ENCODE assay signal across 23 cellular contexts in genomic region chr20:5096463-5096862, GRCh38.
"Had no signal": no experiment of that assay in that cellular context is flagged by ENCODE, and none has a peak within 500 bp of the region (broad histone marks: within the 10 kb centered on the region; RNA-seq: fewer than 3 reads in every experiment).

No MANE protein-coding gene starts in this region.

- H3K27ac ChIP-seq: esophagus squamous epithelium, hepatocyte, left lung, ovary, psoas muscle, right lobe of liver, tibial artery had no signal

- H3K4me3 Mint-ChIP-seq: activated CD4-positive, alpha-beta memory T cell treated with anti-CD3 and anti-CD28 coated beads, Interleukin-2, amount 10 ng/mL, durations not matched to agents 7 days and 5 days; activated CD8-positive, alpha-beta memory T cell treated with anti-CD3 and anti-CD28 coated beads, Interleukin-2, amount 10 ng/mL, durations not matched to agents 7 days and 5 days; activated naive CD4-positive, alpha-beta T cell treated with anti-CD3 and anti-CD28 coated beads for 36 hours; naive B cell; T-cell had no signal

- ATAC-seq: activated CD8-positive, alpha-beta memory T cell treated with anti-CD3 and anti-CD28 coated beads, Interleukin-2, amount 10 ng/mL, durations not matched to agents 7 days and 5 days; left lung; mucosa of descending colon; SK-N-SH treated with all-trans-retinoic acid at 6 μM for 48 hours; T-cell had no signal

- DNase-seq: activated CD4-positive, alpha-beta memory T cell treated with anti-CD3 and anti-CD28 coated beads, Interleukin-2, amount 10 ng/mL, durations not matched to agents 7 days and 5 days; activated CD4-positive, alpha-beta T cell treated with anti-CD3 and anti-CD28 coated beads for 48 hours; activated CD4-positive, CD25-positive, alpha-beta regulatory T cell; activated CD8-positive, alpha-beta memory T cell treated with anti-CD3 and anti-CD28 coated beads, Interleukin-2, amount 10 ng/mL, durations not matched to agents 7 days and 5 days; activated naive CD4-positive, alpha-beta T cell treated with anti-CD3 and anti-CD28 coated beads for 36 hours; activated T-cell treated with anti-CD3 and anti-CD28 coated beads, Interleukin-2, amount 50 U/mL, for 1 hour; effector memory CD4-positive, alpha-beta T cell; esophagus squamous epithelium; islet precursor cell; left lung; mucosa of descending colon; naive B cell; ovary; psoas muscle; right lobe of liver; small intestine; stimulated activated CD4-positive, alpha-beta T cell treated with anti-CD3 and anti-CD28 coated beads, Interleukin-4, amount 100 ng/mL, for 1 hour; substantia nigra; T-cell; tibial artery had no signal

- H3K9me3 Mint-ChIP-seq: activated CD4-positive, alpha-beta memory T cell treated with anti-CD3 and anti-CD28 coated beads, Interleukin-2, amount 10 ng/mL, durations not matched to agents 7 days and 5 days; activated naive CD4-positive, alpha-beta T cell treated with anti-CD3 and anti-CD28 coated beads for 36 hours; activated T-helper 2 cell treated with anti-CD3 and anti-CD28 coated beads, Interferon-gamma antibody, Interleukin-2, Interleukin-4, amounts not matched to agents 10 μg/mL and 5 μg/mL and 100 μg/mL, durations not matched to agents 14 hours and 24 hours and 36 hours; naive B cell; T-cell had no signal

- H3K27ac Mint-ChIP-seq: activated CD4-positive, alpha-beta memory T cell treated with anti-CD3 and anti-CD28 coated beads, Interleukin-2, amount 10 ng/mL, durations not matched to agents 7 days and 5 days; activated CD8-positive, alpha-beta memory T cell treated with anti-CD3 and anti-CD28 coated beads, Interleukin-2, amount 10 ng/mL, durations not matched to agents 7 days and 5 days; activated naive CD4-positive, alpha-beta T cell treated with anti-CD3 and anti-CD28 coated beads for 36 hours; activated T-helper 2 cell treated with anti-CD3 and anti-CD28 coated beads, Interferon-gamma antibody, Interleukin-2, Interleukin-4, amounts not matched to agents 10 μg/mL and 5 μg/mL and 100 μg/mL, durations not matched to agents 14 hours and 24 hours and 36 hours had no signal

- H3K27me3 ChIP-seq: esophagus squamous epithelium, hepatocyte, left lung, ovary, right lobe of liver, tibial artery had no signal

- H3K4me3 ChIP-seq: esophagus squamous epithelium, hepatocyte, left lung, mucosa of descending colon, ovary, psoas muscle, right lobe of liver, tibial artery had no signal

- H3K9me3 ChIP-seq: esophagus squamous epithelium, left lung, mucosa of descending colon, ovary, psoas muscle, right lobe of liver, tibial artery had no signal

- H3K4me1 ChIP-seq: esophagus squamous epithelium, psoas muscle, right lobe of liver, tibial artery had no signal

- H3K36me3 ChIP-seq: ovary had no signal
